ENCODE assay signal across 1 cellular context in genomic region chr2:189519631-189520387, GRCh38.
TF ChIP-seq lines count a peak whose summit lies in the region.

No MANE protein-coding gene starts in this region.

TF ChIP-seq in GM23338, 12 proteins besides CTCF, POLR2A, EP300 and RAD21 (continued from another document):
- TF ChIP-seq EZH2 (IDR thresholded peaks at IDR 0.05; ENCODE audit: low read depth, unreplicated experiment) (no peak), STAT1 (IDR thresholded peaks at IDR 0.05; ENCODE audit: unreplicated experiment) (no peak), ETS1 (IDR thresholded peaks at IDR 0.05) (no peak)
